ENCODE assay signal across 15 cellular contexts in the genomic region with DNA sequence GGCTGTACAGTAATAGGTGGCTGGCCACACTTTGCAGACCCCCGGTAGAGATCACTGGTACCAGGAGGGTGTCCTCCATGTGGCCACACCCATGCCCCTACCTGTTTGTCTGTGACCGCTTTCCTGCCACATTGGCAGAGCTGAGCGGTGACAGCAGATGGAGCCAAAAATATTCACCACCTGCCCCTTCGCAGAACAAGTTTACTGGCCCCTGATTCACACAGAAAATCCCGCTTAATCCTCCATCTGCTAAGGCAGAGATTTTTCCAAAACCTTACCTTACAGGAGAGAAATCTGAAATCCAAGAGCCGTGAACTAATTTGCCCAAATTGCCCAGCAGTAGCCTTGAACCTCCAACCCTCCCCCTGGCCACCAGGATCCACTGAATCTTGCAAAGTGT. TPM values are rescaled to one million over a fixed set of nuclear protein-coding genes. Genes with fewer than 3 reads are reported as not detected.
DNase-seq lines count a peak whose midpoint lies in the region; ATAC-seq and TF ChIP-seq lines count a peak whose summit lies in the region.
"Had no signal": no experiment of that assay in that cellular context is flagged by ENCODE, and none has a peak within 500 bp of the region (broad histone marks: within the 10 kb centered on the region; RNA-seq: fewer than 3 reads in every experiment).

No MANE protein-coding gene starts in this region.

- H3K9me3 ChIP-seq in BLaER1 treated with 17β-estradiol and CSF1 and Interleukin-3, amounts not matched to agents 10 nM and 100 nM (replicated peaks in 1 of 11) = peaks cover 0 to 13% (median 9%) of the 10 kb centered on the region in 11 experiments; a peak in 15 of 22 replicates
- H3K9me3 ChIP-seq in mesenchymal stem cell (ENCODE audit: control insufficient read depth, low read length) (no peaks in the 10 kb centered on the region), gastrocnemius medialis (no peaks in the 10 kb centered on the region)
- H3K9me3 ChIP-seq: SK-N-SH had no signal

- no peak for TF ChIP-seq POLR2A in gastrocnemius medialis (IDR thresholded peaks at IDR 0.05)

- WGBS in mesenchymal stem cell = over 99% methylated on average over 6 of the region's 6 CpGs

- no peak overlapping the region for H2BK12ac ChIP-seq in mesenchymal stem cell (ENCODE audit: low read length in 2 of 2)

- H4K20me1 ChIP-seq in BLaER1 treated with 17β-estradiol and CSF1 and Interleukin-3, amounts not matched to agents 10 nM and 100 nM = peaks cover 0 to 40% (median 4%) of the 10 kb centered on the region in 11 experiments; a peak in 7 of 22 replicates

- H2AFZ ChIP-seq in mesenchymal stem cell (ENCODE audit: low read depth, low read length) = no peak overlapping the region

- intact Hi-C loops in gastrocnemius medialis (cut with DNase I; ENCODE audit: low total_unique reads) = no loop called here

- no peak overlapping the region for H3K14ac ChIP-seq in mesenchymal stem cell (ENCODE audit: low read length in 2 of 2)

- in situ Hi-C loops in gastrocnemius medialis (cut with MboI; ENCODE audit: low sequenced_read_pairs in 4 of 4) = no loop called here

- H3K36me3 ChIP-seq in BLaER1 treated with 17β-estradiol and CSF1 and Interleukin-3, amounts not matched to agents 10 nM and 100 nM = peaks cover 29 to 48% (median 44%) of the 10 kb centered on the region in 11 experiments
- H3K36me3 ChIP-seq in mesenchymal stem cell (ENCODE audit: control insufficient read depth in 1 of 2, insufficient read depth in 2 of 2, low read depth in 1 of 2, low read length in 2 of 2) (peaks cover 26 to 31% of the 10 kb centered on the region in 2 experiments), gastrocnemius medialis (no peaks in the 10 kb centered on the region)

- peaks cover 31 to 33% (median 32%) of the 10 kb centered on the region in 3 donors for H3K4me1 Mint-ChIP-seq in IgD-negative memory B cell
- peaks cover 72% of the 10 kb centered on the region for H3K4me1 Mint-ChIP-seq in activated CD8-positive, alpha-beta T cell treated with anti-CD3 and anti-CD28 coated beads, Interleukin-2, amount 10 ng/mL, durations not matched to agents 7 days and 5 days (ENCODE audit: low read depth)

- peaks cover 43% of the 10 kb centered on the region for H3K79me1 ChIP-seq in mesenchymal stem cell (replicated peaks; ENCODE audit: low read length, poor library complexity, severe bottlenecking)

- H4K8ac ChIP-seq in mesenchymal stem cell (ENCODE audit: low read length) = peak overlapping the region; percentile 9

- no peak overlapping the region for H3K4me3 ChIP-seq in BLaER1 treated with 17β-estradiol and CSF1 and Interleukin-3, amounts not matched to agents 10 nM and 100 nM
- H3K4me3 ChIP-seq in mesenchymal stem cell (ENCODE audit: insufficient read depth in 1 of 2, low read depth in 1 of 2, low read length in 2 of 2) (no peak overlapping the region), gastrocnemius medialis (no peak overlapping the region)
- H3K4me3 ChIP-seq: K562 had no signal

- no peak for TF ChIP-seq CTCF in gastrocnemius medialis (IDR thresholded peaks at IDR 0.05 in 4 of 5, conservative IDR thresholded peaks at IDR 0.05 in 1 of 5)

- H2BK5ac ChIP-seq in mesenchymal stem cell (ENCODE audit: low read depth, low read length, poor library complexity, severe bottlenecking) = no peak overlapping the region

- H3K36me3 Mint-ChIP-seq in IgD-negative memory B cell = peaks cover 4% of the 10 kb centered on the region
- peaks cover 42% of the 10 kb centered on the region for H3K36me3 Mint-ChIP-seq in activated CD8-positive, alpha-beta T cell treated with anti-CD3 and anti-CD28 coated beads, Interleukin-2, amount 10 ng/mL, durations not matched to agents 7 days and 5 days (ENCODE audit: low read depth)

- H3K23ac ChIP-seq in mesenchymal stem cell (ENCODE audit: low read length in 2 of 2) = no peak overlapping the region

- H3K4me3 Mint-ChIP-seq in IgD-negative memory B cell = peak overlapping the region in 3 of 4 donors; percentile 4 to 75 (median 57)
- H3K4me3 Mint-ChIP-seq in activated CD8-positive, alpha-beta T cell treated with anti-CD3 and anti-CD28 coated beads, Interleukin-2, amount 10 ng/mL, durations not matched to agents 7 days and 5 days = no peak overlapping the region

- peak overlapping the region in 2 of 11 experiments; percentile 9 to 22; a peak in 3 of 22 replicates for H3K4me2 ChIP-seq in BLaER1 treated with 17β-estradiol and CSF1 and Interleukin-3, amounts not matched to agents 10 nM and 100 nM
- H3K4me2 ChIP-seq in mesenchymal stem cell (ENCODE audit: low read length, poor library complexity, severe bottlenecking) = no peak overlapping the region
- H3K4me2 ChIP-seq: SK-N-SH had no signal

- CTCF ChIA-PET in activated CD8-positive, alpha-beta T cell treated with anti-CD3 and anti-CD28 coated beads, Interleukin-2, amount 10 ng/mL, durations not matched to agents 7 days and 5 days (lab: Charles Lee) = no interaction called here

- H3K9me3 Mint-ChIP-seq in IgD-negative memory B cell = no peaks in the 10 kb centered on the region
- H3K9me3 Mint-ChIP-seq in activated CD8-positive, alpha-beta T cell treated with anti-CD3 and anti-CD28 coated beads, Interleukin-2, amount 10 ng/mL, durations not matched to agents 7 days and 5 days (ENCODE audit: insufficient read depth) = no peaks in the 10 kb centered on the region

- peak overlapping the region in 6 of 11 experiments; percentile 32 to 59 (median 49); a peak in 8 of 22 replicates for H3K27ac ChIP-seq in BLaER1 treated with 17β-estradiol and CSF1 and Interleukin-3, amounts not matched to agents 10 nM and 100 nM
- H3K27ac ChIP-seq in mesenchymal stem cell (ENCODE audit: low read length, poor library complexity, severe bottlenecking) (no peak overlapping the region), gastrocnemius medialis (no peak overlapping the region)

- POLR2A ChIA-PET in activated CD8-positive, alpha-beta T cell treated with anti-CD3 and anti-CD28 coated beads, Interleukin-2, amount 10 ng/mL, durations not matched to agents 7 days and 5 days (lab: Charles Lee) = no interaction called here

- no peaks in the 10 kb centered on the region for H3K27me3 ChIP-seq in BLaER1 treated with 17β-estradiol and CSF1 and Interleukin-3, amounts not matched to agents 10 nM and 100 nM
- no peaks in the 10 kb centered on the region for H3K27me3 ChIP-seq in mesenchymal stem cell (ENCODE audit: control insufficient read depth in 1 of 2, insufficient read depth in 1 of 2, low read length in 2 of 2)
- no peaks in the 10 kb centered on the region for H3K27me3 ChIP-seq in gastrocnemius medialis

- H2AK5ac ChIP-seq in mesenchymal stem cell (ENCODE audit: low read length, severe bottlenecking) = no peak overlapping the region

- peak overlapping the region in 1 of 3 donors; percentile 80 for H3K27ac Mint-ChIP-seq in IgD-negative memory B cell
- H3K27ac Mint-ChIP-seq in activated CD8-positive, alpha-beta T cell treated with anti-CD3 and anti-CD28 coated beads, Interleukin-2, amount 10 ng/mL, durations not matched to agents 7 days and 5 days = peak overlapping the region; percentile 80

- H2BK120ac ChIP-seq in mesenchymal stem cell (ENCODE audit: low read depth, low read length) = no peak overlapping the region

- peaks cover 66 to 96% (median 75%) of the 10 kb centered on the region in 10 experiments for H3K4me1 ChIP-seq in BLaER1 treated with 17β-estradiol and CSF1 and Interleukin-3, amounts not matched to agents 10 nM and 100 nM
- H3K4me1 ChIP-seq in mesenchymal stem cell (ENCODE audit: control insufficient read depth, insufficient read depth, low read depth, low read length) = peaks cover 14% of the 10 kb centered on the region
- H3K4me1 ChIP-seq in gastrocnemius medialis = peaks cover 0 to 4% of the 10 kb centered on the region in 2 donors

- H3K18ac ChIP-seq in mesenchymal stem cell (ENCODE audit: low read depth in 1 of 2, low read length in 2 of 2) = no peak overlapping the region

- no peak for ATAC-seq in activated CD8-positive, alpha-beta T cell treated with anti-CD3 and anti-CD28 coated beads, Interleukin-2, amount 10 ng/mL, durations not matched to agents 7 days and 5 days
- ATAC-seq in HG02981 (IDR thresholded peaks at IDR 0.05; ENCODE audit: unreplicated experiment) (no peak), HG03565 (IDR thresholded peaks at IDR 0.05; ENCODE audit: unreplicated experiment) (no peak), gastrocnemius medialis (no peak)
- ATAC-seq: K562 had no signal

- H4K91ac ChIP-seq in mesenchymal stem cell (ENCODE audit: low read length) = no peak overlapping the region

- no peak overlapping the region for H2BK15ac ChIP-seq in mesenchymal stem cell (ENCODE audit: low read depth, poor library complexity, severe bottlenecking)

- H3K27me3 Mint-ChIP-seq in IgD-negative memory B cell = no peaks in the 10 kb centered on the region
- no peaks in the 10 kb centered on the region for H3K27me3 Mint-ChIP-seq in activated CD8-positive, alpha-beta T cell treated with anti-CD3 and anti-CD28 coated beads, Interleukin-2, amount 10 ng/mL, durations not matched to agents 7 days and 5 days (ENCODE audit: low read depth)

- no peak overlapping the region for H3K4ac ChIP-seq in mesenchymal stem cell (ENCODE audit: low read depth in 1 of 2, low read length in 2 of 2)

- peak overlapping the region in 2 of 11 experiments; percentile 9 to 33; a peak in 1 of 22 replicates for H3K9ac ChIP-seq in BLaER1 treated with 17β-estradiol and CSF1 and Interleukin-3, amounts not matched to agents 10 nM and 100 nM
- H3K9ac ChIP-seq in mesenchymal stem cell (ENCODE audit: low read length) = no peak overlapping the region
- H3K9ac ChIP-seq: SK-N-SH had no signal

- DNase-seq in activated CD8-positive, alpha-beta T cell treated with anti-CD3 and anti-CD28 coated beads, Interleukin-2, amount 10 ng/mL, durations not matched to agents 7 days and 5 days = no peak
- DNase-seq in mesenchymal stem cell (no peak), kidney tubule cell (ENCODE audit: low spot score) (no peak), gastrocnemius medialis (no peak)
- DNase-seq: amygdala; NCI-H1105; NCI-H2227 treated with DMSO at 0.1 percent for 48 hours; OCI-M1; SK-N-SH; stimulated activated CD4-positive, alpha-beta T cell treated with anti-CD3 and anti-CD28 coated beads, Interleukin-4, amount 100 ng/mL, for 1 hour had no signal

RNA-seq across cellular contexts. Expression of a gene that starts 52.1 kb away (rescaled TPM):
- 26.9 TPM for polyA plus RNA-seq in IgD-negative memory B cell
- total RNA-seq in activated CD8-positive, alpha-beta T cell treated with anti-CD3 and anti-CD28 coated beads, Interleukin-2, amount 10 ng/mL, durations not matched to agents 7 days and 5 days = 100 to 1,000 TPM; 276 to 280 TPM
- polyA plus RNA-seq in mesenchymal stem cell (2013, experiment 1 of 2) = 49.4 TPM
- polyA plus RNA-seq in mesenchymal stem cell (2013, experiment 2 of 2) = 51.6 TPM
- 10 to 100 TPM; 20.0 to 22.1 (median 20.7) TPM for total RNA-seq in gastrocnemius medialis

RNA-seq across cellular contexts. Expression of a gene that starts 52.4 kb away (rescaled TPM):
- polyA plus RNA-seq in IgD-negative memory B cell = 11.4 TPM
- total RNA-seq in activated CD8-positive, alpha-beta T cell treated with anti-CD3 and anti-CD28 coated beads, Interleukin-2, amount 10 ng/mL, durations not matched to agents 7 days and 5 days = 10 to 100 TPM; 66.0 to 66.7 TPM
- 5.1 TPM for polyA plus RNA-seq in mesenchymal stem cell (2013, experiment 1 of 2)
- 6.6 TPM for polyA plus RNA-seq in mesenchymal stem cell (2013, experiment 2 of 2)
- 1 to 10 TPM in 3 of 4 donors, under 1 TPM in 1; 0.97 to 4.5 (median 3.3) TPM for total RNA-seq in gastrocnemius medialis

Comparison
In these comparisons a context has a peak if more than half of its experiments do, and no peak if none do; other contexts are left out.
1. H3K27ac ChIP-seq: peak in BLaER1 treated with 17β-estradiol and CSF1 and Interleukin-3, amounts not matched to agents 10 nM and 100 nM (6 of 11); none in mesenchymal stem cell (single experiment) and gastrocnemius medialis (0 of 4).
2. RNA of a gene that starts 52.1 kb away (total RNA-seq): 276 to 280 TPM in activated CD8-positive, alpha-beta T cell treated with anti-CD3 and anti-CD28 coated beads, Interleukin-2, amount 10 ng/mL, durations not matched to agents 7 days and 5 days; 20.0 to 22.1 TPM in gastrocnemius medialis; every median in the first group is over 10 times any median in the second.
3. RNA of a gene that starts 52.4 kb away (total RNA-seq): 66.0 to 66.7 TPM in activated CD8-positive, alpha-beta T cell treated with anti-CD3 and anti-CD28 coated beads, Interleukin-2, amount 10 ng/mL, durations not matched to agents 7 days and 5 days; 0.97 to 4.5 TPM in gastrocnemius medialis; every median in the first group is over 10 times any median in the second.